12 cellular contexts compared by ENCODE assay signal in the genomic region with DNA sequence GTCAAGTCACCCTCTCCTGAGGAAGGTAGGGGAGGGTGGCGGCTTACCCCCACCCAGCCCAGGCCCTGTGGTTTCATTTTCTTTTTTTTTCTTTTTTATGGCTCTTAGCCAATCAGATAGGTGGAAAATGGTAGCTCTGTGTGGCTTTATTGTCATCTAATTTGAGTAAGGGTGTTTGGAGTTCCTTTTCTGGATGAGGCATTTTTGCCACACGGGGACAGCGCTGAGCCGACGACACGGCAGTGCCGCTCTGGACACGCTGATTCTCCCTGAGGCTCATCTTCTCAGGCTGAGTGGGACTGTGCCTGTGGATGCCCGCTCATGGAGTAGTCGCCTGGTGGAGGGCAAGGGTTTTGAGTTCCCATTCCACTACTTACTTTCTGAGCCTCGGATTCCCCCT. TPM values are rescaled to one million over a fixed set of nuclear protein-coding genes. Genes with fewer than 3 reads are reported as not detected.
A peak's percentile ranks its signal among the peaks of the same experiment; 100 is the strongest.
DNase-seq lines count a peak whose midpoint lies in the region; TF ChIP-seq lines count a peak whose summit lies in the region.
"Had no signal": no experiment of that assay in that cellular context is flagged by ENCODE, and none has a peak within 500 bp of the region (broad histone marks: within the 10 kb centered on the region; RNA-seq: fewer than 3 reads in every experiment).

No MANE protein-coding gene starts in this region.

- no peak for TF ChIP-seq POLR2A in esophagus squamous epithelium (IDR thresholded peaks at IDR 0.05)
- TF ChIP-seq POLR2A in prostate gland (IDR thresholded peaks at IDR 0.05): no peak

- TF ChIP-seq CTCF in Loucy (conservative IDR thresholded peaks at IDR 0.05; ENCODE audit: low read length) (peak; percentile 50), cardiac fibroblast (IDR thresholded peaks at IDR 0.05; ENCODE audit: low read depth, low read length) (peak; percentile 13), progenitor cell of endocrine pancreas (IDR thresholded peaks at IDR 0.05; ENCODE audit: unreplicated experiment) (peak; percentile 32), esophagus squamous epithelium (IDR thresholded peaks at IDR 0.05) (peak in 3 of 6 experiments; percentile 13 to 29 (median 14)), prostate gland (IDR thresholded peaks at IDR 0.05) (peak in 2 of 4 experiments; percentile 15 to 43)

- H3K4me1 Mint-ChIP-seq in progenitor cell of endocrine pancreas (ENCODE audit: low read depth): no peaks in the 10 kb centered on the region
- peaks cover 3% of the 10 kb centered on the region for H3K4me1 Mint-ChIP-seq in activated T-cell treated with anti-CD3 and anti-CD28 coated beads, Interleukin-2, amount 50 U/mL, for 24 hours (ENCODE audit: low read depth)

- H3K4me1 ChIP-seq in Loucy (ENCODE audit: insufficient read depth, low read length, poor library complexity, severe bottlenecking): no peaks in the 10 kb centered on the region
- peaks cover 0 to 6% (median 0%) of the 10 kb centered on the region in 3 donors for H3K4me1 ChIP-seq in esophagus squamous epithelium
- no peaks in the 10 kb centered on the region for H3K4me1 ChIP-seq in prostate gland (replicated peaks)

- no peaks in the 10 kb centered on the region for H4K20me1 ChIP-seq in Loucy (ENCODE audit: insufficient read depth, low read length, poor library complexity, severe bottlenecking)

- no peak overlapping the region for H3K9ac ChIP-seq in Loucy (ENCODE audit: low read depth, low read length, poor library complexity, severe bottlenecking)

- no peaks in the 10 kb centered on the region for H3K36me3 Mint-ChIP-seq in progenitor cell of endocrine pancreas (ENCODE audit: insufficient read depth)
- no peaks in the 10 kb centered on the region for H3K36me3 Mint-ChIP-seq in activated T-cell treated with anti-CD3 and anti-CD28 coated beads, Interleukin-2, amount 50 U/mL, for 24 hours (ENCODE audit: low read depth)

- DNase-seq in DMS53 (lab: John Stamatoyannopoulos, UW) (peak; percentile 33), DMS53 treated with DMSO at 0.1 percent for 48 hours (lab: John Stamatoyannopoulos, UW; ENCODE audit: unreplicated experiment) (no peak), cardiac fibroblast (ENCODE audit: low read depth in 2 of 2) (peak in 1 of 2 donors; percentile 4), progenitor cell of endocrine pancreas (ENCODE audit: low spot score, unreplicated experiment) (no peak), esophagus squamous epithelium (lab: John Stamatoyannopoulos, UW) (no peak), prostate gland (ENCODE audit: low spot score) (no peak)
- no peak for DNase-seq in activated T-cell treated with anti-CD3 and anti-CD28 coated beads, Interleukin-2, amount 50 U/mL, for 24 hours
- DNase-seq: NCI-H187 treated with DMSO at 0.1 percent for 48 hours, T1000 had no signal

- intact Hi-C loops in esophagus squamous epithelium (cut with DNase I): no loop called here
- intact Hi-C loops in prostate gland (cut with DNase I): no loop called here

- H3K27me3 Mint-ChIP-seq in progenitor cell of endocrine pancreas: peaks cover 23% of the 10 kb centered on the region
- peaks cover 52% of the 10 kb centered on the region for H3K27me3 Mint-ChIP-seq in activated T-cell treated with anti-CD3 and anti-CD28 coated beads, Interleukin-2, amount 50 U/mL, for 24 hours

- H3K27ac Mint-ChIP-seq in progenitor cell of endocrine pancreas: no peak overlapping the region
- no peak overlapping the region for H3K27ac Mint-ChIP-seq in activated T-cell treated with anti-CD3 and anti-CD28 coated beads, Interleukin-2, amount 50 U/mL, for 24 hours
- H3K27ac Mint-ChIP-seq: activated T-helper 2 cell treated with anti-CD3 and anti-CD28 coated beads, Interferon-gamma antibody, Interleukin-2, Interleukin-4, amounts not matched to agents 10 μg/mL and 5 μg/mL and 100 μg/mL, durations not matched to agents 14 hours and 24 hours and 36 hours had no signal

- no peaks in the 10 kb centered on the region for H3K9me3 Mint-ChIP-seq in progenitor cell of endocrine pancreas (ENCODE audit: low read depth)
- no peaks in the 10 kb centered on the region for H3K9me3 Mint-ChIP-seq in activated T-cell treated with anti-CD3 and anti-CD28 coated beads, Interleukin-2, amount 50 U/mL, for 24 hours
- H3K9me3 Mint-ChIP-seq: activated T-helper 2 cell treated with anti-CD3 and anti-CD28 coated beads, Interferon-gamma antibody, Interleukin-2, Interleukin-4, amounts not matched to agents 10 μg/mL and 5 μg/mL and 100 μg/mL, durations not matched to agents 14 hours and 24 hours and 36 hours had no signal

- no peak overlapping the region for H2AFZ ChIP-seq in Loucy (ENCODE audit: low read length)

- H3K9me3 ChIP-seq in Loucy (ENCODE audit: insufficient read depth, low read depth, low read length) (no peaks in the 10 kb centered on the region), esophagus squamous epithelium (no peaks in the 10 kb centered on the region), prostate gland (no peaks in the 10 kb centered on the region)

- H3K4me3 ChIP-seq in Loucy (ENCODE audit: low read length, poor library complexity, severe bottlenecking) (no peak overlapping the region), cardiac fibroblast (replicated peaks in 1 of 2; ENCODE audit: low read depth in 2 of 2, low read length in 2 of 2) (no peak overlapping the region), esophagus squamous epithelium (no peak overlapping the region), prostate gland (no peak overlapping the region)

- H3K27ac ChIP-seq in esophagus squamous epithelium (no peak overlapping the region), prostate gland (no peak overlapping the region)

- no peaks in the 10 kb centered on the region for H3F3A ChIP-seq in Loucy (ENCODE audit: low read depth)

- H3K79me2 ChIP-seq in Loucy (ENCODE audit: insufficient read depth, low read length): no peaks in the 10 kb centered on the region

- no peak overlapping the region for H3K4me3 Mint-ChIP-seq in progenitor cell of endocrine pancreas (ENCODE audit: low read depth)
- H3K4me3 Mint-ChIP-seq in activated T-cell treated with anti-CD3 and anti-CD28 coated beads, Interleukin-2, amount 50 U/mL, for 24 hours: no peak overlapping the region

- H3K36me3 ChIP-seq in Loucy (ENCODE audit: insufficient read depth, low read length): no peaks in the 10 kb centered on the region
- H3K36me3 ChIP-seq in esophagus squamous epithelium: no peaks in the 10 kb centered on the region
- no peaks in the 10 kb centered on the region for H3K36me3 ChIP-seq in prostate gland

- no peak overlapping the region for H3K4me2 ChIP-seq in Loucy (ENCODE audit: low read depth, low read length, poor library complexity, severe bottlenecking)

- no peaks in the 10 kb centered on the region for H3K27me3 ChIP-seq in Loucy (ENCODE audit: insufficient read depth, low read length, poor library complexity, severe bottlenecking)
- H3K27me3 ChIP-seq in esophagus squamous epithelium: peaks cover 0 to 56% (median 0%) of the 10 kb centered on the region in 4 donors
- H3K27me3 ChIP-seq in prostate gland (replicated peaks; ENCODE audit: insufficient read depth): peaks cover 3% of the 10 kb centered on the region

- no peaks in the 10 kb centered on the region for H3K9me2 ChIP-seq in Loucy (replicated peaks; ENCODE audit: low read depth, low read length)

- 15 to 17% methylated on average over 3 to 8 of the region's 11 CpGs for WGBS in esophagus squamous epithelium, 2 donors
- WGBS in prostate gland: 12% methylated on average over 11 of the region's 11 CpGs

RNA-seq across cellular contexts. Expression of a gene that starts 37.6 kb away (rescaled TPM):
- not detected in 2 replicates for total RNA-seq in progenitor cell of endocrine pancreas
- total RNA-seq in esophagus squamous epithelium: under 1 TPM in 3 of 4 donors, not detected in 1; under 0.01 to 0.38 (median 0.09) TPM
- total RNA-seq in prostate gland: 1 to 10 TPM in 1 of 2 donors, under 1 TPM in 1; 0.27 to 1.2 TPM
- total RNA-seq: activated T-helper 2 cell treated with anti-CD3 and anti-CD28 coated beads, Interferon-gamma antibody, Interleukin-2, Interleukin-4, amounts not matched to agents 10 μg/mL and 5 μg/mL and 100 μg/mL, durations not matched to agents 14 hours and 24 hours and 36 hours; renal cortical epithelial cell had no signal

RNA-seq across cellular contexts. Expression of a gene that starts 48.4 kb away (rescaled TPM):
- total RNA-seq in progenitor cell of endocrine pancreas: 1.4 and 1.7 TPM in 2 replicates
- total RNA-seq in esophagus squamous epithelium: under 1 TPM in 3 of 4 donors, not detected in 1; 0.18 to 0.23 (median 0.19) TPM
- total RNA-seq in prostate gland: 1 to 10 TPM in 1 of 2 donors, not detected in 1; 1.8 TPM
- total RNA-seq: activated T-helper 2 cell treated with anti-CD3 and anti-CD28 coated beads, Interferon-gamma antibody, Interleukin-2, Interleukin-4, amounts not matched to agents 10 μg/mL and 5 μg/mL and 100 μg/mL, durations not matched to agents 14 hours and 24 hours and 36 hours had no signal
